ENCODE assay signal across 24 cellular contexts in genomic region chr7:31926991-31927584, GRCh38.
DNase-seq lines count a peak whose midpoint lies in the region; ATAC-seq and TF ChIP-seq lines count a peak whose summit lies in the region.
"Had no signal": no experiment of that assay in that cellular context is flagged by ENCODE, and none has a peak within 500 bp of the region (broad histone marks: within the 10 kb centered on the region; RNA-seq: fewer than 3 reads in every experiment).

No MANE protein-coding gene starts in this region.

- no peak for DNase-seq in Right ventricle myocardium superior
- DNase-seq in left cardiac atrium = no peak
- no peak for DNase-seq in heart right ventricle
- DNase-seq in cardiac septum (ENCODE audit: low spot score) = no peak
- DNase-seq in left ventricle myocardium inferior = no peak
- DNase-seq in NCI-H510A (lab: John Stamatoyannopoulos, UW) = no peak
- DNase-seq in activated CD4-positive, alpha-beta T cell treated with anti-CD3 and anti-CD28 coated beads for 1 hour = no peak
- DNase-seq: 8988T; ACHN; BE2C; C1 segment of cervical spinal cord; CD4-positive, alpha-beta memory T cell; CD4-positive, CD25-positive, alpha-beta regulatory T cell; CD8-positive, alpha-beta memory T cell; COR-L47; DMS 273 treated with DMSO at 0.1 percent for 48 hours; DMS153; DMS53; DMS79; DND-41; EL; GDM1 had no signal

- peak; percentile 50 for ATAC-seq in Right ventricle myocardium superior (ENCODE audit: poor library complexity)
- ATAC-seq in left cardiac atrium = no peak
- peak in 5 of 8 donors; percentile 34 to 63 (median 41) for ATAC-seq in heart right ventricle
- ATAC-seq: GM12878 had no signal

- peaks cover 0 to 51% (median 30%) of the 10 kb centered on the region in 9 donors for H3K4me1 ChIP-seq in heart right ventricle
- H3K4me1 ChIP-seq in left ventricle myocardium inferior = peaks cover 72% of the 10 kb centered on the region
- H3K4me1 ChIP-seq: BE2C, BLaER1 had no signal

- no peaks in the 10 kb centered on the region for H3K36me3 ChIP-seq in heart right ventricle
- H3K36me3 ChIP-seq in left ventricle myocardium inferior = no peaks in the 10 kb centered on the region
- H3K36me3 ChIP-seq: BE2C, BLaER1 had no signal

- TF ChIP-seq CTCF in heart right ventricle (IDR thresholded peaks at IDR 0.05) = no peak
- no peak for TF ChIP-seq CTCF in left ventricle myocardium inferior (IDR thresholded peaks at IDR 0.05; ENCODE audit: borderline replicate concordance)

- H3K27me3 ChIP-seq in heart right ventricle (no peaks in the 10 kb centered on the region), left ventricle myocardium inferior (ENCODE audit: low read depth) (no peaks in the 10 kb centered on the region)
- H3K27me3 ChIP-seq: BE2C, BLaER1 had no signal

- intact Hi-C loops in Right ventricle myocardium superior (cut with DNase I) = no loop called here
- intact Hi-C loops in left cardiac atrium (cut with DNase I) = no loop called here
- intact Hi-C loops in heart right ventricle (cut with DNase I) = no loop called here
- intact Hi-C loops in cardiac septum (cut with DNase I) = no loop called here
- intact Hi-C loops in left ventricle myocardium inferior (cut with micrococcal nuclease) = no loop called here

- H3K9me3 ChIP-seq in heart right ventricle = peaks cover 0 to 15% (median 0%) of the 10 kb centered on the region in 11 donors
- no peaks in the 10 kb centered on the region for H3K9me3 ChIP-seq in left ventricle myocardium inferior (replicated peaks)
- H3K9me3 ChIP-seq: BE2C, BLaER1 had no signal

- no peak overlapping the region for H3K4me3 ChIP-seq in heart right ventricle
- no peak overlapping the region for H3K4me3 ChIP-seq in left ventricle myocardium inferior
- H3K4me3 ChIP-seq: BLaER1, GM12878 had no signal

- H3K27ac ChIP-seq in heart right ventricle = no peak overlapping the region
- H3K27ac ChIP-seq in left ventricle myocardium inferior (replicated peaks) = peak overlapping the region; percentile 19
- H3K27ac ChIP-seq: BLaER1 had no signal

- WGBS in heart right ventricle, 2 donors = 61 to 67% methylated on average over 5 of the region's 5 CpGs

Comparison
In these comparisons a context has a peak if more than half of its experiments do, and no peak if none do; other contexts are left out.
1. ATAC-seq: peak in Right ventricle myocardium superior (single experiment) and heart right ventricle (5 of 8); none in left cardiac atrium (0 of 2).